Comparison of ENCODE assay signal across 24 cellular contexts in the genomic region with DNA sequence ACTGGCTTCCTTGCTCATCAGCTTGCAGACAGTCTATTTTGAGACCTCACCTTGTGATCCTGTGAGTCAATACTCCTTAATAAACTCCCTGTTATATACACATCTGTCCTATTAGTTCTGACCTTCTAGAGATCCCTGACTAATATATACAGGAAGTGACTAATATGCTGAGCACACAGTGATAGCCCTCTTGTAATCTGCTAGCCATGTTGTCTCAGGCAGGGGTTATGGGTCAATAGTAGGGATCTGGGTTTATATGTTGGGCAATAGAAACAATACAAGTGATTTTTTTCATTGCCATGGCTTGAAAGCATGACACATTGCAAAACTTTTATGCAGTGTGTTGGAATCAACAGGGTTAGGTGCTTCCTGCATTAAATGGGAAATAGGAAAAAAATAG.
DNase-seq lines count a peak whose midpoint lies in the region; ATAC-seq and TF ChIP-seq lines count a peak whose summit lies in the region.
"Had no signal": no experiment of that assay in that cellular context is flagged by ENCODE, and none has a peak within 500 bp of the region (broad histone marks: within the 10 kb centered on the region; RNA-seq: fewer than 3 reads in every experiment).

No MANE protein-coding gene starts in this region.

- H2BK5ac ChIP-seq in IMR-90 (ENCODE audit: low read depth, low read length, poor library complexity, severe bottlenecking) = no peak overlapping the region

- intact Hi-C loops in IMR-90 (cut with micrococcal nuclease) (no loop called here), Caco-2 (cut with micrococcal nuclease; ENCODE audit: unreplicated experiment) (no loop called here)

- H3K4me1 Mint-ChIP-seq in endodermal cell = peaks cover 23% of the 10 kb centered on the region
- H3K4me1 Mint-ChIP-seq in Caco-2 (ENCODE audit: low read depth, unreplicated experiment) = no peaks in the 10 kb centered on the region
- H3K4me1 Mint-ChIP-seq: activated B cell treated with CpG ODN at 0.5 μM for 24 hours; activated naive CD8-positive, alpha-beta T cell treated with anti-CD3 and anti-CD28 coated beads for 36 hours had no signal

- H3K9me1 ChIP-seq in IMR-90 (ENCODE audit: insufficient read depth, low read length) = no peaks in the 10 kb centered on the region

- no peak overlapping the region for H3K56ac ChIP-seq in IMR-90 (ENCODE audit: extremely low read depth, insufficient read depth, low read length)

- POLR2A ChIA-PET in IMR-90 (lab: Charles Lee; ENCODE audit: unreplicated experiment) (no interaction called here), Caco-2 (lab: Charles Lee) (no interaction called here)

- no peak overlapping the region for H4K5ac ChIP-seq in IMR-90 (ENCODE audit: low read depth, low read length)

- H3K4me1 ChIP-seq in IMR-90 (ENCODE audit: control insufficient read depth, insufficient read depth, low read length) (peaks cover 2% of the 10 kb centered on the region; the same call in 1 of the 2 replicates), endodermal cell (ENCODE audit: control insufficient read depth, insufficient read depth, low read length) (peaks cover 3% of the 10 kb centered on the region), Caco-2 (peaks cover 10% of the 10 kb centered on the region)
- H3K4me1 ChIP-seq: gastroesophageal sphincter, left ventricle myocardium inferior, uterus had no signal

- no peak overlapping the region for H3K4me3 Mint-ChIP-seq in endodermal cell
- no peak overlapping the region for H3K4me3 Mint-ChIP-seq in Caco-2 (ENCODE audit: unreplicated experiment)
- H3K4me3 Mint-ChIP-seq: activated B cell treated with CpG ODN at 0.5 μM for 24 hours; activated CD8-positive, alpha-beta T cell treated with anti-CD3 and anti-CD28 coated beads, Interleukin-2, amount 10 ng/mL, durations not matched to agents 7 days and 5 days; activated naive CD8-positive, alpha-beta T cell treated with anti-CD3 and anti-CD28 coated beads for 36 hours; activated T-cell treated with anti-CD3 and anti-CD28 coated beads, Interleukin-2, amount 50 U/mL, for 72 hours; GM23338; T-helper 1 cell treated with Interleukin-12 subunit alpha and Interleukin-12 subunit beta and Interleukin-4 antibody, amounts not matched to agents 30 μg/mL and 1 μg/mL, for 36 hours had no signal

- no peak overlapping the region for H2AK9ac ChIP-seq in IMR-90 (replicated peaks; ENCODE audit: low read depth, low read length, poor library complexity)

- H2BK15ac ChIP-seq in IMR-90 (ENCODE audit: low read depth, low read length) = no peak overlapping the region

- H3K27me3 Mint-ChIP-seq in endodermal cell (ENCODE audit: insufficient read depth) (no peaks in the 10 kb centered on the region), Caco-2 (ENCODE audit: insufficient read depth, unreplicated experiment) (no peaks in the 10 kb centered on the region)
- H3K27me3 Mint-ChIP-seq: activated B cell treated with CpG ODN at 0.5 μM for 24 hours; activated naive CD8-positive, alpha-beta T cell treated with anti-CD3 and anti-CD28 coated beads for 36 hours had no signal

- H3K9me3 Mint-ChIP-seq in endodermal cell (peaks cover 39% of the 10 kb centered on the region), Caco-2 (ENCODE audit: unreplicated experiment) (peaks cover 4% of the 10 kb centered on the region)

- H2AFZ ChIP-seq in IMR-90 (replicated peaks; ENCODE audit: low read length, poor library complexity) = no peak overlapping the region
- H2AFZ ChIP-seq: GM23338 had no signal

- no peak overlapping the region for H3K18ac ChIP-seq in IMR-90 (ENCODE audit: low read depth, low read length)

- H2BK120ac ChIP-seq in IMR-90 (ENCODE audit: low read depth, low read length) = no peak overlapping the region

- no peak overlapping the region for H3K4ac ChIP-seq in IMR-90 (ENCODE audit: low read depth, low read length)

- H3K27ac Mint-ChIP-seq in endodermal cell = no peak overlapping the region
- H3K27ac Mint-ChIP-seq in Caco-2 (ENCODE audit: unreplicated experiment) = no peak overlapping the region
- H3K27ac Mint-ChIP-seq: activated B cell treated with CpG ODN at 0.5 μM for 24 hours; activated CD8-positive, alpha-beta T cell treated with anti-CD3 and anti-CD28 coated beads, Interleukin-2, amount 10 ng/mL, durations not matched to agents 7 days and 5 days; activated naive CD8-positive, alpha-beta T cell treated with anti-CD3 and anti-CD28 coated beads for 36 hours; activated T-cell treated with anti-CD3 and anti-CD28 coated beads, Interleukin-2, amount 50 U/mL, for 72 hours; GM23338; T-helper 1 cell treated with Interleukin-12 subunit alpha and Interleukin-12 subunit beta and Interleukin-4 antibody, amounts not matched to agents 30 μg/mL and 1 μg/mL, for 36 hours had no signal

- no peak for TF ChIP-seq POLR2A in IMR-90 (IDR thresholded peaks at IDR 0.05; ENCODE audit: low read depth, low read length)

- DNase-seq in AG08396 (ENCODE audit: low spot score) (peak; percentile 39), IMR-90 (peak; percentile 75), endodermal cell (no peak), kidney epithelial cell (ENCODE audit: low read depth) (peak; percentile 26), Caco-2 (no peak), NCI-H2107 treated with DMSO at 0.1 percent for 48 hours (lab: John Stamatoyannopoulos, UW; ENCODE audit: unreplicated experiment) (no peak), occipital lobe (lab: John Stamatoyannopoulos, UW) (no peak), cerebellum (ENCODE audit: low spot score) (no peak)
- DNase-seq: activated B cell treated with CpG ODN at 0.5 μM for 24 hours; activated CD8-positive, alpha-beta T cell treated with anti-CD3 and anti-CD28 coated beads, Interleukin-2, amount 10 ng/mL, durations not matched to agents 7 days and 5 days; activated naive CD8-positive, alpha-beta T cell treated with anti-CD3 and anti-CD28 coated beads for 36 hours; activated T-cell treated with anti-CD3 and anti-CD28 coated beads, Interleukin-2, amount 50 U/mL, for 72 hours; GDM1; left ventricle myocardium inferior; sigmoid colon; stimulated activated CD4-positive, alpha-beta T cell treated with anti-CD3 and anti-CD28 coated beads, Interleukin-1b, Interleukin-23, amount 100 ng/mL, for 48 hours; uterus had no signal

- no peak overlapping the region for H2AK5ac ChIP-seq in IMR-90 (ENCODE audit: low read depth, low read length)

- no peak overlapping the region for H3K4me2 ChIP-seq in IMR-90 (ENCODE audit: low read depth, low read length)
- H3K4me2 ChIP-seq: GM23338, KMS-11 had no signal

- dilution Hi-C loops in IMR-90 (cut with HindIII; ENCODE audit: low sequenced_read_pairs, unreplicated experiment) = no loop called here

- in situ Hi-C loops in IMR-90 (cut with MboI; ENCODE audit: low sequenced_read_pairs) = no loop called here

- H3K9me3 ChIP-seq in IMR-90 (ENCODE audit: control insufficient read depth, insufficient read depth, low read length) (peaks cover 2% of the 10 kb centered on the region; the same call in 1 of the 2 replicates), endodermal cell (ENCODE audit: control insufficient read depth, low read length) (peaks cover 34% of the 10 kb centered on the region), Caco-2 (no peaks in the 10 kb centered on the region)
- H3K9me3 ChIP-seq: gastroesophageal sphincter, neutrophil, sigmoid colon, uterus had no signal

- no peak overlapping the region for H3K4me3 ChIP-seq in IMR-90 (ENCODE audit: insufficient read depth, low read depth, low read length)
- H3K4me3 ChIP-seq in endodermal cell (ENCODE audit: low read length) = peak overlapping the region; percentile 31
- no peak overlapping the region for H3K4me3 ChIP-seq in kidney epithelial cell (ENCODE audit: low read depth, low read length)
- H3K4me3 ChIP-seq in Caco-2 (ENCODE audit: low read depth, low read length) = no peak overlapping the region
- H3K4me3 ChIP-seq: gastroesophageal sphincter, GM23338, left ventricle myocardium inferior, sigmoid colon, uterus had no signal

- TF ChIP-seq CTCF in IMR-90 (conservative IDR thresholded peaks at IDR 0.05; ENCODE audit: low read depth, low read length) = no peak
- no peak for TF ChIP-seq CTCF in endodermal cell (conservative IDR thresholded peaks at IDR 0.05)
- TF ChIP-seq CTCF in kidney epithelial cell (IDR thresholded peaks at IDR 0.05; ENCODE audit: insufficient read depth, low read length, poor library complexity, severe bottlenecking) = no peak
- no peak for TF ChIP-seq CTCF in Caco-2 (IDR thresholded peaks at IDR 0.05; ENCODE audit: insufficient read depth in 1 of 2, low read depth in 1 of 2, low read length in 1 of 2, severe bottlenecking in 1 of 2, unreplicated experiment in 1 of 2)

- CTCF ChIA-PET in IMR-90 (lab: Yijun Ruan, JAX) = no interaction called here
- CTCF ChIA-PET in Caco-2 (lab: Charles Lee) = no interaction called here

- no peaks in the 10 kb centered on the region for H3K79me1 ChIP-seq in IMR-90 (ENCODE audit: low read depth in 1 of 2, low read length in 2 of 2)

- ATAC-seq in IMR-90 (ENCODE audit: low read depth) = peak; percentile 48; the same call in 1 of the 2 replicates
- ATAC-seq: activated CD8-positive, alpha-beta T cell treated with anti-CD3 and anti-CD28 coated beads, Interleukin-2, amount 10 ng/mL, durations not matched to agents 7 days and 5 days; activated T-cell treated with anti-CD3 and anti-CD28 coated beads, Interleukin-2, amount 50 U/mL, for 72 hours; gastroesophageal sphincter; GM23338; Right ventricle myocardium inferior had no signal

- H4K8ac ChIP-seq in IMR-90 (ENCODE audit: low read depth in 2 of 2, low read length in 2 of 2) = no peak overlapping the region

- TF ChIP-seq RAD21 in IMR-90 (IDR thresholded peaks at IDR 0.05; ENCODE audit: low read length) = no peak

- H3K27ac ChIP-seq in IMR-90 (ENCODE audit: insufficient read depth, low read length) (no peak overlapping the region), endodermal cell (ENCODE audit: low read depth, low read length) (no peak overlapping the region)
- H3K27ac ChIP-seq: gastroesophageal sphincter, HL-60, KMS-11, left ventricle myocardium inferior, neutrophil, sigmoid colon, uterus had no signal

- no peaks in the 10 kb centered on the region for H4K20me1 ChIP-seq in IMR-90 (ENCODE audit: insufficient read depth, low read length)

- H3K9ac ChIP-seq in IMR-90 (ENCODE audit: low read depth, low read length) (no peak overlapping the region), endodermal cell (ENCODE audit: extremely low read depth, low read length, poor library complexity, severe bottlenecking) (no peak overlapping the region)
- H3K9ac ChIP-seq: KMS-11 had no signal

- no peak overlapping the region for H4K91ac ChIP-seq in IMR-90 (ENCODE audit: insufficient read depth, low read depth, low read length)

- no peak overlapping the region for H3K14ac ChIP-seq in IMR-90 (replicated peaks; ENCODE audit: low read depth, low read length)

- no peak overlapping the region for H2BK20ac ChIP-seq in IMR-90 (ENCODE audit: low read depth, low read length)

- peaks cover 21% of the 10 kb centered on the region for H3K36me3 Mint-ChIP-seq in endodermal cell (ENCODE audit: low read depth)
- no peaks in the 10 kb centered on the region for H3K36me3 Mint-ChIP-seq in Caco-2 (ENCODE audit: insufficient read depth, unreplicated experiment)
- H3K36me3 Mint-ChIP-seq: activated naive CD8-positive, alpha-beta T cell treated with anti-CD3 and anti-CD28 coated beads for 36 hours had no signal

- H3K36me3 ChIP-seq in IMR-90 (ENCODE audit: control insufficient read depth, insufficient read depth, low read length) (no peaks in the 10 kb centered on the region), endodermal cell (ENCODE audit: control insufficient read depth, insufficient read depth, low read length) (peaks cover 7% of the 10 kb centered on the region), kidney epithelial cell (ENCODE audit: control insufficient read depth, insufficient read depth, low read length) (no peaks in the 10 kb centered on the region), Caco-2 (ENCODE audit: control insufficient read depth, insufficient read depth, low read length) (no peaks in the 10 kb centered on the region)
- H3K36me3 ChIP-seq: gastroesophageal sphincter, left ventricle myocardium inferior, neutrophil, sigmoid colon, uterus had no signal

- H3K23ac ChIP-seq in IMR-90 (ENCODE audit: low read depth, low read length) = no peak overlapping the region

- H3K27me3 ChIP-seq in IMR-90 (ENCODE audit: control insufficient read depth, insufficient read depth, low read length) (no peaks in the 10 kb centered on the region), endodermal cell (ENCODE audit: control insufficient read depth, insufficient read depth, low read length, poor library complexity, severe bottlenecking) (no peaks in the 10 kb centered on the region), kidney epithelial cell (ENCODE audit: control insufficient read depth, insufficient read depth, low read length) (no peaks in the 10 kb centered on the region), Caco-2 (replicated peaks; ENCODE audit: control insufficient read depth, insufficient read depth, low read length) (no peaks in the 10 kb centered on the region)
- H3K27me3 ChIP-seq: gastroesophageal sphincter, neutrophil, sigmoid colon, uterus had no signal

- BruUV-seq in IMR-90 (replicated peaks; lab: Mats Ljungman, UMichigan) (no TSS peak), Caco-2 (replicated peaks; lab: Mats Ljungman, UMichigan) (no TSS peak)

Comparison
In these comparisons a context has a peak if more than half of its experiments do, and no peak if none do; other contexts are left out.
1. DNase-seq: peak in AG08396 (single experiment), IMR-90 (single experiment) and kidney epithelial cell (single experiment); none in endodermal cell (single experiment), Caco-2 (0 of 2), NCI-H2107 treated with DMSO at 0.1 percent for 48 hours (single experiment), occipital lobe (single experiment) and cerebellum (single experiment).